In genomic region chr12:105470601-105471000, GRCh38 we compare ENCODE assay signal across 18 cellular contexts.
A peak's percentile ranks its signal among the peaks of the same experiment; 100 is the strongest.
DNase-seq lines count a peak whose midpoint lies in the region; ATAC-seq, FAIRE-seq and TF ChIP-seq lines count a peak whose summit lies in the region.
"Had no signal": no experiment of that assay in that cellular context is flagged by ENCODE, and none has a peak within 500 bp of the region (broad histone marks: within the 10 kb centered on the region; RNA-seq: fewer than 3 reads in every experiment).

No MANE protein-coding gene starts in this region.

- DNase-seq in D721Med (ENCODE audit: insufficient read length, low spot score): no peak
- DNase-seq in IMR-90: no peak
- peak; percentile 91 for DNase-seq in SK-N-DZ (ENCODE audit: low spot score)
- DNase-seq in endothelial cell of umbilical vein (ENCODE audit: low read depth, low spot score): peak; percentile 78
- DNase-seq in HAP-1 (ENCODE audit: low spot score in 2 of 2): no peak
- DNase-seq: Calu3; CD8-positive, alpha-beta T cell; DMS 273 treated with DMSO at 0.1 percent for 48 hours; DMS53; DND-41; EL; GM23248; HFFc6 had no signal

- no TSS peak for BruUV-seq in IMR-90 (replicated peaks; lab: Mats Ljungman, UMichigan)
- BruUV-seq in endothelial cell of umbilical vein (replicated peaks; lab: Mats Ljungman, UMichigan): no TSS peak

- WGBS in IMR-90 (ENCODE audit: extremely low coverage in 2 of 2, insufficient read length in 1 of 2), 2 experiments: 43% methylated on average over 2 of the region's 2 CpGs; no CpG with 5 or more reads in 1 of the 2 experiments

- no peaks in the 10 kb centered on the region for H3K4me1 ChIP-seq in IMR-90 (ENCODE audit: control insufficient read depth, insufficient read depth, low read length)
- peaks cover 81% of the 10 kb centered on the region for H3K4me1 ChIP-seq in endothelial cell of umbilical vein (ENCODE audit: control insufficient read depth, extremely low read depth, insufficient read depth, low read length)
- peaks cover 19% of the 10 kb centered on the region for H3K4me1 ChIP-seq in HAP-1
- H3K4me1 ChIP-seq: BLaER1 treated with 17β-estradiol and CSF1 and Interleukin-3, amounts not matched to agents 10 nM and 100 nM had no signal

- CTCF ChIA-PET in IMR-90 (lab: Yijun Ruan, JAX) (interaction anchor here (1.0 kb wide), 1 partner anchor 16 kb away, joined by 3 read pairs; no protein-coding TSS in a partner anchor), endothelial cell of umbilical vein (lab: Charles Lee) (interaction anchor here (0.9 to 5.7 kb wide), 6 partner anchors 9 to 678 kb away, joined by 3 to 72 read pairs (median 9); no protein-coding TSS in a partner anchor)

- TF ChIP-seq RAD21 in IMR-90 (IDR thresholded peaks at IDR 0.05; ENCODE audit: low read length): no peak

- no peaks in the 10 kb centered on the region for H3K79me1 ChIP-seq in IMR-90 (ENCODE audit: low read depth in 1 of 2, low read length in 2 of 2)

- H3K18ac ChIP-seq in IMR-90 (ENCODE audit: low read depth, low read length): no peak overlapping the region

- intact Hi-C loops in IMR-90 (cut with micrococcal nuclease) (no loop called here), endothelial cell of umbilical vein (cut with micrococcal nuclease) (loop anchor here (2.0 to 5.0 kb wide), 2 partner anchors 42 to 752 kb away; no protein-coding TSS in a partner anchor)

- H2AK9ac ChIP-seq in IMR-90 (replicated peaks; ENCODE audit: low read depth, low read length, poor library complexity): no peak overlapping the region

- H2BK20ac ChIP-seq in IMR-90 (ENCODE audit: low read depth, low read length): no peak overlapping the region

- TF ChIP-seq POLR2A in IMR-90 (IDR thresholded peaks at IDR 0.05; ENCODE audit: low read depth, low read length): no peak
- TF ChIP-seq POLR2A in endothelial cell of umbilical vein (IDR thresholded peaks at IDR 0.05; ENCODE audit: low read depth, low read length): no peak

- H4K20me1 ChIP-seq in IMR-90 (ENCODE audit: insufficient read depth, low read length) (no peaks in the 10 kb centered on the region), endothelial cell of umbilical vein (replicated peaks; ENCODE audit: control insufficient read depth, extremely low read depth, insufficient read depth, low read length) (no peaks in the 10 kb centered on the region)
- H4K20me1 ChIP-seq: BLaER1 treated with 17β-estradiol and CSF1 and Interleukin-3, amounts not matched to agents 10 nM and 100 nM had no signal

- H3K56ac ChIP-seq in IMR-90 (ENCODE audit: extremely low read depth, insufficient read depth, low read length): no peak overlapping the region

- no peak overlapping the region for H2AK5ac ChIP-seq in IMR-90 (ENCODE audit: low read depth, low read length)

- H2AFZ ChIP-seq in IMR-90 (replicated peaks; ENCODE audit: low read length, poor library complexity) (no peak overlapping the region), endothelial cell of umbilical vein (ENCODE audit: low read depth, low read length) (no peak overlapping the region)
- H2AFZ ChIP-seq: GM23248 had no signal

- H3K9me1 ChIP-seq in IMR-90 (ENCODE audit: insufficient read depth, low read length): no peaks in the 10 kb centered on the region; the same call in 1 of the 2 replicates
- no peaks in the 10 kb centered on the region for H3K9me1 ChIP-seq in endothelial cell of umbilical vein (replicated peaks; ENCODE audit: control insufficient read depth, extremely low read depth, insufficient read depth, low read length)

- peak; percentile 67 for FAIRE-seq in D721Med (lab: Jason Lieb, UNC)
- FAIRE-seq in endothelial cell of umbilical vein (lab: Jason Lieb, UNC): peak; percentile 55
- FAIRE-seq: GM12878 had no signal

- no peaks in the 10 kb centered on the region for H3K9me3 ChIP-seq in IMR-90 (ENCODE audit: control insufficient read depth, insufficient read depth, low read length)
- H3K9me3 ChIP-seq in endothelial cell of umbilical vein (replicated peaks; ENCODE audit: control insufficient read depth, insufficient read depth, low read length): no peaks in the 10 kb centered on the region
- H3K9me3 ChIP-seq in HAP-1: no peaks in the 10 kb centered on the region

- H4K5ac ChIP-seq in IMR-90 (ENCODE audit: low read depth, low read length): no peak overlapping the region

- no peak overlapping the region for H2BK15ac ChIP-seq in IMR-90 (ENCODE audit: low read depth, low read length)

- dilution Hi-C loops in IMR-90 (cut with HindIII; ENCODE audit: low sequenced_read_pairs, unreplicated experiment): no loop called here
- dilution Hi-C loops in endothelial cell of umbilical vein (cut with MboI; ENCODE audit: extremely low pct_ligation_motif_present, low sequenced_read_pairs): no loop called here

- H3K36me3 ChIP-seq in IMR-90 (ENCODE audit: control insufficient read depth, insufficient read depth, low read length) (no peaks in the 10 kb centered on the region), endothelial cell of umbilical vein (ENCODE audit: control insufficient read depth in 2 of 2, extremely low read depth in 1 of 2, insufficient read depth in 2 of 2, low read length in 2 of 2) (no peaks in the 10 kb centered on the region), HAP-1 (replicated peaks) (no peaks in the 10 kb centered on the region)
- H3K36me3 ChIP-seq: BLaER1 treated with 17β-estradiol and CSF1 and Interleukin-3, amounts not matched to agents 10 nM and 100 nM had no signal

- POLR2A ChIA-PET in IMR-90 (lab: Charles Lee; ENCODE audit: unreplicated experiment) (no interaction called here), endothelial cell of umbilical vein (lab: Charles Lee) (interaction anchor here (1.4 to 3.1 kb wide), 3 partner anchors 14 to 25 kb away, joined by 6 to 14 read pairs (median 7); no protein-coding TSS in a partner anchor)

- H3K27ac ChIP-seq in IMR-90 (ENCODE audit: insufficient read depth, low read length) (no peak overlapping the region), endothelial cell of umbilical vein (ENCODE audit: insufficient read depth, low read depth, low read length) (peak overlapping the region; percentile 95)
- H3K27ac ChIP-seq: BLaER1 treated with 17β-estradiol and CSF1 and Interleukin-3, amounts not matched to agents 10 nM and 100 nM; GM23248 had no signal

- no peak overlapping the region for H3K23ac ChIP-seq in IMR-90 (ENCODE audit: low read depth, low read length)

- no peak overlapping the region for H4K8ac ChIP-seq in IMR-90 (ENCODE audit: low read depth in 2 of 2, low read length in 2 of 2)

- no peak overlapping the region for H3K4me2 ChIP-seq in IMR-90 (ENCODE audit: low read depth, low read length)
- H3K4me2 ChIP-seq in endothelial cell of umbilical vein (ENCODE audit: insufficient read depth, low read length): peak overlapping the region; percentile 93
- H3K4me2 ChIP-seq: BLaER1 treated with 17β-estradiol and CSF1 and Interleukin-3, amounts not matched to agents 10 nM and 100 nM had no signal

- H3K4ac ChIP-seq in IMR-90 (ENCODE audit: low read depth, low read length): no peak overlapping the region

- H2BK120ac ChIP-seq in IMR-90 (ENCODE audit: low read depth, low read length): no peak overlapping the region

- no peak overlapping the region for H3K9ac ChIP-seq in IMR-90 (ENCODE audit: low read depth, low read length)
- peak overlapping the region; percentile 91 for H3K9ac ChIP-seq in endothelial cell of umbilical vein (replicated peaks; ENCODE audit: extremely low read depth, insufficient read depth, low read length)
- H3K9ac ChIP-seq: BLaER1 treated with 17β-estradiol and CSF1 and Interleukin-3, amounts not matched to agents 10 nM and 100 nM; GM23248 had no signal

- H3K27me3 ChIP-seq in IMR-90 (ENCODE audit: control insufficient read depth, insufficient read depth, low read length) (peaks cover 4% of the 10 kb centered on the region), endothelial cell of umbilical vein (ENCODE audit: control insufficient read depth in 2 of 2, insufficient read depth in 2 of 2, low read length in 2 of 2) (no peaks in the 10 kb centered on the region), HAP-1 (ENCODE audit: low read depth) (no peaks in the 10 kb centered on the region)
- H3K27me3 ChIP-seq: BLaER1 treated with 17β-estradiol and CSF1 and Interleukin-3, amounts not matched to agents 10 nM and 100 nM had no signal

- TF ChIP-seq CTCF in D721Med (IDR thresholded peaks at IDR 0.05; ENCODE audit: insufficient read depth, missing control alignments) (no peak), IMR-90 (conservative IDR thresholded peaks at IDR 0.05; ENCODE audit: low read depth, low read length) (no peak), endothelial cell of umbilical vein (IDR thresholded peaks at IDR 0.05; ENCODE audit: extremely low read depth in 1 of 2, insufficient read depth in 1 of 2, low read depth in 1 of 2, low read length in 2 of 2) (no peak)

- in situ Hi-C loops in IMR-90 (cut with MboI; ENCODE audit: low sequenced_read_pairs) (no loop called here), HAP-1 (cut with MboI; ENCODE audit: low sequenced_read_pairs) (no loop called here)

- H2BK5ac ChIP-seq in IMR-90 (ENCODE audit: low read depth, low read length, poor library complexity, severe bottlenecking): peak overlapping the region; percentile 59

- H3K14ac ChIP-seq in IMR-90 (replicated peaks; ENCODE audit: low read depth, low read length): no peak overlapping the region

- H3K79me2 ChIP-seq in endothelial cell of umbilical vein (ENCODE audit: control insufficient read depth, insufficient read depth, low read length): peaks cover 68% of the 10 kb centered on the region

- H3K4me3 ChIP-seq in IMR-90 (ENCODE audit: insufficient read depth, low read depth, low read length) (no peak overlapping the region), endothelial cell of umbilical vein (replicated peaks in 1 of 3; ENCODE audit: insufficient read depth in 1 of 3, low read depth in 1 of 3, low read length in 3 of 3) (peak overlapping the region; percentile 50 to 92 (median 85)), HAP-1 (no peak overlapping the region)
- H3K4me3 ChIP-seq: BLaER1 treated with 17β-estradiol and CSF1 and Interleukin-3, amounts not matched to agents 10 nM and 100 nM; GM12878; GM23248 had no signal

- ATAC-seq in IMR-90 (ENCODE audit: low read depth): no peak
- no peak for ATAC-seq in HG03342 (IDR thresholded peaks at IDR 0.05; ENCODE audit: unreplicated experiment)
- no peak for ATAC-seq in GM21576 (IDR thresholded peaks at IDR 0.05; ENCODE audit: unreplicated experiment)
- ATAC-seq: CD8-positive, alpha-beta T cell; GM12878; HCT116 had no signal

- H4K91ac ChIP-seq in IMR-90 (ENCODE audit: insufficient read depth, low read depth, low read length): no peak overlapping the region

TF ChIP-seq in endothelial cell of umbilical vein, 7 proteins besides CTCF, POLR2A, EP300 and RAD21:
- TF ChIP-seq FOS (IDR thresholded peaks at IDR 0.05; ENCODE audit: borderline replicate concordance, insufficient read depth, low read length): no peak
- peak; percentile 52 for TF ChIP-seq POLR2AphosphoS5 (IDR thresholded peaks at IDR 0.05; ENCODE audit: insufficient read depth, low read depth, low read length)

Comparison
In these comparisons a context has a peak if more than half of its experiments do, and no peak if none do; other contexts are left out.
1. DNase-seq: peak in SK-N-DZ (single experiment) and endothelial cell of umbilical vein (single experiment); none in D721Med (single experiment), IMR-90 (single experiment) and HAP-1 (0 of 2).
2. H3K4me3 ChIP-seq: peak in endothelial cell of umbilical vein (3 of 3); none in IMR-90 (single experiment) and HAP-1 (single experiment).